In the genomic region with DNA sequence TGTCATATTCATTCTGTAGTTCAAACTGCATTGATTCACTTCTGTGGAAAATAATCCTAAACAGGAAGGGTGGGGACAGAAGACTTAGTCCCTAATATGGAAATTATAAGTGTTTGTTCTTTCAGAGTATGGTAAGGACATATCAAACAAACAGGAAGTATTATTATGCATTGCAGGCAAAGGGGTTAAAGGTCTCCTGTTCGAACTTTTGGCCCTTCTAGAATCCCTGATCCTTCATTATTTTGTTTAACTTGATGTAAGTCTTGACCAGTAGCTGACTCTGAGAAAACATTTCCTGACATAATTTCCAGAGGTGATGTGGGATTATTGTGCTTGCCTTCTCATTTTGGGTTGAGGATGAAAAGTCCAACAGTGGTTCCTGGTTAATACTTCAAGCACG, we compare ENCODE assay signal across 23 cellular contexts.
DNase-seq lines count a peak whose midpoint lies in the region; ATAC-seq, FAIRE-seq and TF ChIP-seq lines count a peak whose summit lies in the region.
"Had no signal": no experiment of that assay in that cellular context is flagged by ENCODE, and none has a peak within 500 bp of the region (broad histone marks: within the 10 kb centered on the region; RNA-seq: fewer than 3 reads in every experiment).

No MANE protein-coding gene starts in this region.

- no peaks in the 10 kb centered on the region for H3K9me3 Mint-ChIP-seq in nephron progenitor cell

- SMC1A ChIA-PET in GM12878 (lab: Charles Lee; ENCODE audit: uncharacterized antibody, unreplicated experiment), result interaction anchor here (0.8 to 18.8 kb wide), 10 partner anchors 7 to 175 kb away, joined by 3 to 210 read pairs (median 8); no protein-coding TSS in a partner anchor

- ATAC-seq in GM12878 (no peak), gastroesophageal sphincter (no peak)
- ATAC-seq: HCT116 had no signal

- H3K27me3 ChIP-seq in GM12878 (replicated peaks in 1 of 2; ENCODE audit: control insufficient read depth in 2 of 2, insufficient read depth in 2 of 2, low read length in 1 of 2) (no peaks in the 10 kb centered on the region; a peak in 1 of 4 replicates), gastroesophageal sphincter (no peaks in the 10 kb centered on the region)
- H3K27me3 ChIP-seq: BLaER1 treated with 17β-estradiol and CSF1 and Interleukin-3, amounts not matched to agents 10 nM and 100 nM had no signal

- CTCF ChIA-PET in GM12878 (lab: Yijun Ruan, JAX), result interaction anchor here (1.0 to 9.2 kb wide), 3 partner anchors 35 to 174 kb away, joined by 3 to 63 read pairs (median 3); no protein-coding TSS in a partner anchor

- peak overlapping the region; percentile 70 for H3K27ac Mint-ChIP-seq in nephron progenitor cell
- H3K27ac Mint-ChIP-seq: CD4-positive, alpha-beta memory T cell had no signal

- no peak for TF ChIP-seq RAD21 in GM12878 (IDR thresholded peaks at IDR 0.05; ENCODE audit: insufficient read depth, low read depth, low read length)

- in situ Hi-C loops in GM12878 (cut with MboI), result no loop called here

- no TSS peak for BruUV-seq in GM12878 (replicated peaks; lab: Mats Ljungman, UMichigan)

- no peaks in the 10 kb centered on the region for H3K36me3 ChIP-seq in GM12878 (ENCODE audit: control insufficient read depth in 2 of 2, insufficient read depth in 2 of 2, low read length in 1 of 2)
- H3K36me3 ChIP-seq in gastroesophageal sphincter, result no peaks in the 10 kb centered on the region
- H3K36me3 ChIP-seq: BLaER1 treated with 17β-estradiol and CSF1 and Interleukin-3, amounts not matched to agents 10 nM and 100 nM had no signal

- DNase-seq in DMS53 (lab: John Stamatoyannopoulos, UW) (peak; percentile 18), GM12878 (ENCODE audit: low read depth, low spot score) (no peak), nephron progenitor cell (no peak), NCI-H226 (no peak), NCI-H446 treated with DMSO at 0.1 percent for 48 hours (lab: John Stamatoyannopoulos, UW) (no peak), NCI-H774 (lab: John Stamatoyannopoulos, UW) (no peak)
- DNase-seq: 8988T; Caco-2; CD4-positive, alpha-beta memory T cell; GOT3; NCI-H1105; NCI-H146; NCI-H2029 treated with DMSO at 0.1 percent for 48 hours; NCI-H345; NCI-H524 treated with DMSO at 0.1 percent for 48 hours; Right ventricle myocardium superior had no signal

- H3K4me1 Mint-ChIP-seq in nephron progenitor cell, result peaks cover 48% of the 10 kb centered on the region
- H3K4me1 Mint-ChIP-seq: CD4-positive, alpha-beta memory T cell had no signal

- 50% methylated on average over 2 of the region's 2 CpGs for WGBS in GM12878 (ENCODE audit: insufficient coverage, insufficient replicate concordance, low lambda C conversion rate, missing lambda C conversion rate)
- 76% methylated on average over 2 of the region's 2 CpGs for WGBS in gastroesophageal sphincter (ENCODE audit: low coverage in 1 of 2), 2 donors

- H3K4me1 ChIP-seq in GM12878 (ENCODE audit: control insufficient read depth, insufficient read depth, low read length), result no peaks in the 10 kb centered on the region
- H3K4me1 ChIP-seq in gastroesophageal sphincter, result peaks cover 3 to 40% (median 7%) of the 10 kb centered on the region in 3 donors
- H3K4me1 ChIP-seq: Caco-2 had no signal

- H3K27me3 Mint-ChIP-seq in nephron progenitor cell (ENCODE audit: low read depth, poor library complexity), result peaks cover 1% of the 10 kb centered on the region
- H3K27me3 Mint-ChIP-seq: CD4-positive, alpha-beta memory T cell had no signal

- H3K79me2 ChIP-seq in GM12878 (ENCODE audit: control insufficient read depth, insufficient read depth, low read length), result no peaks in the 10 kb centered on the region

- H4K20me1 ChIP-seq in GM12878 (ENCODE audit: control insufficient read depth, insufficient read depth), result no peaks in the 10 kb centered on the region
- H4K20me1 ChIP-seq: BLaER1 treated with 17β-estradiol and CSF1 and Interleukin-3, amounts not matched to agents 10 nM and 100 nM had no signal

- POLR2A ChIA-PET in GM12878 (lab: Charles Lee), result interaction anchor here (1.1 to 3.1 kb wide), 3 partner anchors 9 to 19 kb away, joined by 3 to 11 read pairs (median 4); no protein-coding TSS in a partner anchor

- H2AFZ ChIP-seq in GM12878 (ENCODE audit: control insufficient read depth, low read depth, low read length), result no peak overlapping the region

- TF ChIP-seq POLR2A in GM12878 (IDR thresholded peaks at IDR 0.05; ENCODE audit: low read depth, low read length), result no peak
- TF ChIP-seq POLR2A in gastroesophageal sphincter (IDR thresholded peaks at IDR 0.05), result no peak

- no peaks in the 10 kb centered on the region for H3K36me3 Mint-ChIP-seq in nephron progenitor cell (ENCODE audit: low read depth)
- H3K36me3 Mint-ChIP-seq: CD4-positive, alpha-beta memory T cell had no signal

- intact Hi-C loops in GM12878 (cut with micrococcal nuclease; ENCODE audit: unreplicated experiment), result no loop called here

- H3K9me3 ChIP-seq in GM12878 (replicated peaks; ENCODE audit: control insufficient read depth, insufficient read depth, low read length) (no peaks in the 10 kb centered on the region; the same call in 2 of the 3 replicates), gastroesophageal sphincter (no peaks in the 10 kb centered on the region)
- H3K9me3 ChIP-seq: BLaER1 treated with 17β-estradiol and CSF1 and Interleukin-3, amounts not matched to agents 10 nM and 100 nM; Caco-2 had no signal

- no peak overlapping the region for H3K4me3 Mint-ChIP-seq in nephron progenitor cell
- H3K4me3 Mint-ChIP-seq: CD4-positive, alpha-beta memory T cell had no signal

- H3K9ac ChIP-seq in GM12878 (ENCODE audit: control insufficient read depth, insufficient read depth, low read length), result no peak overlapping the region
- H3K9ac ChIP-seq: BLaER1 treated with 17β-estradiol and CSF1 and Interleukin-3, amounts not matched to agents 10 nM and 100 nM; KMS-11 had no signal

- no peak for TF ChIP-seq CTCF in GM12878 (IDR thresholded peaks at IDR 0.05 in 2 of 3, conservative IDR thresholded peaks at IDR 0.05 in 1 of 3; ENCODE audit: control insufficient read depth in 2 of 3, extremely low read depth in 1 of 3, insufficient read depth in 1 of 3, low read depth in 3 of 3, low read length in 3 of 3)
- no peak for TF ChIP-seq CTCF in gastroesophageal sphincter (IDR thresholded peaks at IDR 0.05)
- TF ChIP-seq CTCF in nephron progenitor cell (IDR thresholded peaks at IDR 0.05), result no peak

- FAIRE-seq in GM12878 (lab: Jason Lieb, UNC), result no peak
- FAIRE-seq: G401.6, GM19239 had no signal

- RAD21 ChIA-PET in GM12878 (lab: Charles Lee; ENCODE audit: unreplicated experiment), result interaction anchor here (0.9 to 3.1 kb wide), 7 partner anchors 8 to 69 kb away, joined by 3 to 19 read pairs (median 6); no protein-coding TSS in a partner anchor

- H3K4me3 ChIP-seq in GM12878 (no peak overlapping the region), gastroesophageal sphincter (no peak overlapping the region)
- H3K4me3 ChIP-seq: BLaER1 treated with 17β-estradiol and CSF1 and Interleukin-3, amounts not matched to agents 10 nM and 100 nM had no signal

- no peak overlapping the region for H3K4me2 ChIP-seq in GM12878 (ENCODE audit: control insufficient read depth, insufficient read depth)
- H3K4me2 ChIP-seq: KMS-11 had no signal

- no peak for TF ChIP-seq EP300 in GM12878 (IDR thresholded peaks at IDR 0.05; ENCODE audit: borderline replicate concordance in 1 of 2, control insufficient read depth in 1 of 2, low read depth in 2 of 2, low read length in 2 of 2)
- no peak for TF ChIP-seq EP300 in gastroesophageal sphincter (IDR thresholded peaks at IDR 0.05)

- H3K27ac ChIP-seq in GM12878 (ENCODE audit: control insufficient read depth, insufficient read depth) (no peak overlapping the region), gastroesophageal sphincter (peak overlapping the region; percentile 56 to 74 (median 68))
- H3K27ac ChIP-seq: BLaER1 treated with 17β-estradiol and CSF1 and Interleukin-3, amounts not matched to agents 10 nM and 100 nM; HL-60; KMS-11 had no signal

TF ChIP-seq in GM12878, 131 proteins besides CTCF, POLR2A, EP300 and RAD21 (continues in another document):
- no peak for TF ChIP-seq ZZZ3 (IDR thresholded peaks at IDR 0.05; ENCODE audit: control insufficient read depth, insufficient read length, low read depth)
- peak; percentile 67 for TF ChIP-seq NR2F1 (conservative IDR thresholded peaks at IDR 0.05)
- TF ChIP-seq E2F4 (IDR thresholded peaks at IDR 0.05; ENCODE audit: low read depth, low read length), result no peak
- TF ChIP-seq TAF1 (IDR thresholded peaks at IDR 0.05; ENCODE audit: borderline replicate concordance, low read depth, low read length), result no peak
- no peak for TF ChIP-seq PKNOX1 (IDR thresholded peaks at IDR 0.05)
- TF ChIP-seq ZNF24 (IDR thresholded peaks at IDR 0.05), result 0 out of 2 replicates have a peak, but pooled peaks have one; percentile 36
